In genomic region chr2:195859513-195859912, GRCh38 we compare ENCODE assay signal across 25 cellular contexts.
"Had no signal": no experiment of that assay in that cellular context is flagged by ENCODE, and none has a peak within 500 bp of the region (broad histone marks: within the 10 kb centered on the region; RNA-seq: fewer than 3 reads in every experiment).

No MANE protein-coding gene starts in this region.

- H3K4me1 ChIP-seq: esophagus squamous epithelium, gastrocnemius medialis, heart right ventricle, left lung, lower lobe of right lung had no signal

- H3K27me3 ChIP-seq: dorsolateral prefrontal cortex, esophagus squamous epithelium, gastrocnemius medialis, heart right ventricle, left lung had no signal

- H3K9me3 ChIP-seq: esophagus squamous epithelium, gastrocnemius medialis, heart right ventricle, left lung, lower lobe of right lung, mucosa of descending colon had no signal

- ATAC-seq: esophagus mucosa; gastrocnemius medialis; heart right ventricle; left cardiac atrium; left lung; left ventricle myocardium superior; lower lobe of right lung; mucosa of descending colon; naive thymus-derived CD8-positive, alpha-beta T cell had no signal

- H3K4me3 ChIP-seq: coronary artery, dorsolateral prefrontal cortex, esophagus squamous epithelium, gastrocnemius medialis, heart right ventricle, left lung, lower lobe of right lung, mucosa of descending colon had no signal

- H3K36me3 ChIP-seq: esophagus squamous epithelium, gastrocnemius medialis, heart right ventricle, left lung, lower lobe of right lung had no signal

- H3K27ac ChIP-seq: coronary artery, dorsolateral prefrontal cortex, epithelial cell of prostate, esophagus squamous epithelium, gastrocnemius medialis, heart right ventricle, left lung, lower lobe of right lung had no signal

- DNase-seq: dermis blood vessel endothelial cell; dorsolateral prefrontal cortex; effector CD4-positive, alpha-beta T cell; effector memory CD4-positive, alpha-beta T cell; erythroblast; esophagus squamous epithelium; foreskin fibroblast; foreskin melanocyte; gastrocnemius medialis; glutamatergic neuron; head of caudate nucleus; heart right ventricle; hippocampal formation; left cardiac atrium; left lung; left ventricle myocardium superior; lower lobe of right lung; mucosa of descending colon; naive B cell; naive thymus-derived CD8-positive, alpha-beta T cell had no signal

- FAIRE-seq: islet of Langerhans, keratinocyte had no signal
